ENCODE assay signal across 8 cellular contexts in the genomic region with DNA sequence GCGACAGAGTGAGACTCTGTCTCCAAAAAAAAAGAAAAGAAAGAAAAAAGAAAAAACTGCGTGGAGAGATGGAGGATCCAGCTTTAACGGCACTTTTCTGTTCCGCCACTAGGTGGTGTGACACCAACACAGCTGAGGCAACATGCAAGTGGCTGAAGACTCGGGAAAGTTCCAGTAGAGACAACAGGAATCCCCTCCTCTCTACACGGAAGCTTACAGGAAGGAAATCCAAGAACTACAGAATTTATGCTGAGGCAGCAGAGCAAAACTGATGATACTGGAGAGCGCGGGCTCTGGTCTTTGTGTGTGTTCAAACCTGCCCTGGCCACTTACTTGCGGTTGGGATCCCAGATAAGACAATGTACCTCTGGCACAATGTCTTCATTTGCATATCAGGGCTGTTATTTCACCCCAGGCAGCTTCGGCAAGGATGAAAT. TPM values are rescaled to one million over a fixed set of nuclear protein-coding genes. Genes with fewer than 3 reads are reported as not detected.
DNase-seq lines count a peak whose midpoint lies in the region; ATAC-seq and TF ChIP-seq lines count a peak whose summit lies in the region.

No MANE protein-coding gene starts in this region.

- intact Hi-C loops in colonic mucosa (cut with DNase I): loop anchor here (10.0 kb wide), 1 partner anchor 63 kb away; the partner anchor contains the start of genes NDUFA11 and VMAC

- no peak overlapping the region for H3K4me3 ChIP-seq in colonic mucosa
- no peak overlapping the region for H3K4me3 ChIP-seq in kidney epithelial cell (ENCODE audit: low read depth, low read length)

- TF ChIP-seq CTCF in colonic mucosa (IDR thresholded peaks at IDR 0.05) (peak; percentile 81), kidney epithelial cell (IDR thresholded peaks at IDR 0.05; ENCODE audit: insufficient read depth, low read length, poor library complexity, severe bottlenecking) (peak; percentile 85)

- H3K9me3 ChIP-seq in colonic mucosa: no peaks in the 10 kb centered on the region

- H3K27ac ChIP-seq in colonic mucosa: peak overlapping the region; percentile 56

- H3K36me3 ChIP-seq in colonic mucosa (no peaks in the 10 kb centered on the region), kidney epithelial cell (ENCODE audit: control insufficient read depth, insufficient read depth, low read length) (no peaks in the 10 kb centered on the region)

- no peaks in the 10 kb centered on the region for H3K27me3 ChIP-seq in colonic mucosa
- H3K27me3 ChIP-seq in kidney epithelial cell (ENCODE audit: control insufficient read depth, insufficient read depth, low read length): no peaks in the 10 kb centered on the region

- ATAC-seq in GM18907 (IDR thresholded peaks at IDR 0.05; ENCODE audit: unreplicated experiment) (peak; percentile 53), GM19351 (IDR thresholded peaks at IDR 0.05; ENCODE audit: unreplicated experiment) (no peak)

- H3K9ac ChIP-seq in colonic mucosa (ENCODE audit: low read depth in 2 of 2, low read length in 2 of 2): peak overlapping the region in 1 of 2 donors; percentile 35

- H3K4me1 ChIP-seq in colonic mucosa: peaks cover 8% of the 10 kb centered on the region

- DNase-seq in AG08395 (ENCODE audit: low spot score) (peak; percentile 85), NCI-H2196 treated with DMSO at 0.1 percent for 48 hours (lab: John Stamatoyannopoulos, UW; ENCODE audit: unreplicated experiment) (peak; percentile 88), colonic mucosa (peak; percentile 90), kidney epithelial cell (ENCODE audit: low read depth) (peak; percentile 63)
- peak; percentile 62 for DNase-seq in activated CD4-positive, CD25-positive, alpha-beta regulatory T cell treated with anti-CD3 and anti-CD28 coated beads, Interleukin-2, amount 50 U/mL, for 72 hours
- DNase-seq in stimulated activated CD4-positive, alpha-beta T cell treated with anti-CD3 and anti-CD28 coated beads, Interleukin-15, amount 100 ng/mL, for 48 hours (ENCODE audit: low read depth in 2 of 2): peak; percentile 30 to 53

RNA-seq across cellular contexts. Expression of gene RANBP3, which starts 9.9 kb away (rescaled TPM):
- 10 to 100 TPM; 52.1 to 62.7 TPM for total RNA-seq in colonic mucosa
- 70.0 and 76.1 TPM in 2 replicates for total RNA-seq in kidney epithelial cell

RNA-seq across cellular contexts. Expression of gene CAPS, which starts 54.0 kb away (rescaled TPM):
- total RNA-seq in colonic mucosa (10 to 100 TPM in 1 of 2 donors, 1 to 10 TPM in 1; 9.3 to 15.0 TPM), kidney epithelial cell (2.3 and 3.4 TPM in 2 replicates)
